Comparison of ENCODE assay signal across 18 cellular contexts in the genomic region with DNA sequence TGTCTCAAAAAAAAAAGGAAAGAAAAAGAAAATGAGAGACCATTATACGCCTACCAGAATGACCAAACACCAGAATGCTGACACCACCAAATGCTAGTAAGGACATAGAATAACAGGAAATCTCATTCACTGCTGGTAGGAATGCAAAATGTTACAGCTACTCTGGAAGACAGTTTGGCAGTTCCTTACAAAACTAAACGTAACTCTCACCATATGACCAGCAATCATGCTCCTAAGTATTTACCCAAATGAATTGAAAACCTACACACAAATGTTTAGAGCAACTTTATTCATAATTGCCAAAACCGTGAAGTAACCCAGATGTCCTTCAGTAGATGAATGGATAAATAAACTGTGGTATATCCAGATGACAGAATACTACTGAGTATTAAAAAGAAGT. TPM values are rescaled to one million over a fixed set of nuclear protein-coding genes. Genes with fewer than 3 reads are reported as not detected.
DNase-seq lines count a peak whose midpoint lies in the region; ATAC-seq and TF ChIP-seq lines count a peak whose summit lies in the region.
"Had no signal": no experiment of that assay in that cellular context is flagged by ENCODE, and none has a peak within 500 bp of the region (broad histone marks: within the 10 kb centered on the region; RNA-seq: fewer than 3 reads in every experiment).

No MANE protein-coding gene starts in this region.

- H2AFZ ChIP-seq in mesenchymal stem cell (ENCODE audit: low read depth, low read length) = no peak overlapping the region

- H3K18ac ChIP-seq in mesenchymal stem cell (ENCODE audit: low read depth in 1 of 2, low read length in 2 of 2) = no peak overlapping the region

- H3K4me3 ChIP-seq in right atrium auricular region (no peak overlapping the region), esophagus muscularis mucosa (no peak overlapping the region), mesenchymal stem cell (ENCODE audit: insufficient read depth in 1 of 2, low read depth in 1 of 2, low read length in 2 of 2) (no peak overlapping the region)
- H3K4me3 ChIP-seq: HAP-1, thoracic aorta had no signal

- no peak overlapping the region for H2BK5ac ChIP-seq in mesenchymal stem cell (ENCODE audit: low read depth, low read length, poor library complexity, severe bottlenecking)

- H3K9ac ChIP-seq in mesenchymal stem cell (ENCODE audit: low read length) = no peak overlapping the region

- intact Hi-C loops in left ventricle myocardium superior (cut with micrococcal nuclease) = no loop called here
- intact Hi-C loops in esophagus muscularis mucosa (cut with DNase I) = no loop called here

- ATAC-seq in left ventricle myocardium superior (peak; percentile 13), HG03442 (IDR thresholded peaks at IDR 0.05; ENCODE audit: unreplicated experiment) (no peak)
- ATAC-seq: PC-3 had no signal

- no peak overlapping the region for H4K8ac ChIP-seq in mesenchymal stem cell (ENCODE audit: low read length)

- no peaks in the 10 kb centered on the region for H3K27me3 ChIP-seq in right atrium auricular region
- H3K27me3 ChIP-seq in esophagus muscularis mucosa = no peaks in the 10 kb centered on the region
- H3K27me3 ChIP-seq in mesenchymal stem cell (ENCODE audit: control insufficient read depth in 1 of 2, insufficient read depth in 1 of 2, low read length in 2 of 2) = no peaks in the 10 kb centered on the region

- TF ChIP-seq EP300 in esophagus muscularis mucosa (IDR thresholded peaks at IDR 0.05) = no peak

- H3K79me1 ChIP-seq in mesenchymal stem cell (replicated peaks; ENCODE audit: low read length, poor library complexity, severe bottlenecking) = peaks cover 11% of the 10 kb centered on the region

- H3K27ac ChIP-seq in right atrium auricular region (peak overlapping the region in 1 of 2 donors; percentile 30), esophagus muscularis mucosa (replicated peaks in 1 of 4) (peak overlapping the region; percentile 55 to 99 (median 86)), mesenchymal stem cell (ENCODE audit: low read length, poor library complexity, severe bottlenecking) (no peak overlapping the region)

- H2BK12ac ChIP-seq in mesenchymal stem cell (ENCODE audit: low read length in 2 of 2) = no peak overlapping the region

- no peak overlapping the region for H2BK15ac ChIP-seq in mesenchymal stem cell (ENCODE audit: low read depth, poor library complexity, severe bottlenecking)

- no peak overlapping the region for H3K23ac ChIP-seq in mesenchymal stem cell (ENCODE audit: low read length in 2 of 2)

- TF ChIP-seq CTCF in right atrium auricular region (IDR thresholded peaks at IDR 0.05) = no peak
- TF ChIP-seq CTCF in esophagus muscularis mucosa (IDR thresholded peaks at IDR 0.05) = peak in 1 of 3 experiments; percentile 32

- no peak overlapping the region for H2AK5ac ChIP-seq in mesenchymal stem cell (ENCODE audit: low read length, severe bottlenecking)

- H3K4me1 ChIP-seq in right atrium auricular region (peaks cover 0 to 27% of the 10 kb centered on the region in 2 donors), esophagus muscularis mucosa (peaks cover 20 to 49% (median 43%) of the 10 kb centered on the region in 4 donors), mesenchymal stem cell (ENCODE audit: control insufficient read depth, insufficient read depth, low read depth, low read length) (peaks cover 6% of the 10 kb centered on the region)

- H3K9me3 ChIP-seq in right atrium auricular region (no peaks in the 10 kb centered on the region), esophagus muscularis mucosa (no peaks in the 10 kb centered on the region), mesenchymal stem cell (ENCODE audit: control insufficient read depth, low read length) (no peaks in the 10 kb centered on the region)
- H3K9me3 ChIP-seq: HAP-1, thoracic aorta had no signal

- H4K91ac ChIP-seq in mesenchymal stem cell (ENCODE audit: low read length) = no peak overlapping the region

- H3K4me2 ChIP-seq in mesenchymal stem cell (ENCODE audit: low read length, poor library complexity, severe bottlenecking) = no peak overlapping the region

- H3K36me3 ChIP-seq in right atrium auricular region (no peaks in the 10 kb centered on the region), esophagus muscularis mucosa (no peaks in the 10 kb centered on the region), mesenchymal stem cell (ENCODE audit: control insufficient read depth in 1 of 2, insufficient read depth in 2 of 2, low read depth in 1 of 2, low read length in 2 of 2) (peaks cover 4% of the 10 kb centered on the region in 2 experiments)
- H3K36me3 ChIP-seq: thoracic aorta had no signal

- WGBS in esophagus muscularis mucosa = 30% methylated on average over 3 of the region's 3 CpGs
- 72% methylated on average over 2 of the region's 3 CpGs for WGBS in mesenchymal stem cell

- H3K4ac ChIP-seq in mesenchymal stem cell (ENCODE audit: low read depth in 1 of 2, low read length in 2 of 2) = no peak overlapping the region

- H2BK120ac ChIP-seq in mesenchymal stem cell (ENCODE audit: low read depth, low read length) = no peak overlapping the region

- DNase-seq in left ventricle myocardium superior = no peak
- DNase-seq in right atrium auricular region (ENCODE audit: low spot score) = no peak
- DNase-seq in esophagus muscularis mucosa (ENCODE audit: extremely low spot score) = no peak
- peak; percentile 58 for DNase-seq in mesenchymal stem cell
- no peak for DNase-seq in NCI-H510A (lab: John Stamatoyannopoulos, UW)
- DNase-seq in D341Med (ENCODE audit: low spot score) = no peak
- no peak for DNase-seq in stimulated activated CD4-positive, alpha-beta T cell treated with anti-CD3 and anti-CD28 coated beads, Interleukin-4, amount 100 ng/mL, for 24 hours
- DNase-seq: activated CD4-positive, alpha-beta T cell treated with anti-CD3 and anti-CD28 coated beads, Interleukin-2, amount 50 U/mL, for 1 hour; activated T-cell treated with anti-CD3 and anti-CD28 coated beads, Interleukin-2, amount 50 U/mL, for 48 hours; CD8-positive, alpha-beta memory T cell; MM.1S; NCI-H2029 treated with DMSO at 0.1 percent for 48 hours; NCI-H524; PC-3; stimulated activated CD4-positive, alpha-beta T cell treated with anti-CD3 and anti-CD28 coated beads, Interleukin-1b, Interleukin-23, amount 100 ng/mL, for 48 hours had no signal

- H3K14ac ChIP-seq in mesenchymal stem cell (ENCODE audit: low read length in 2 of 2) = no peak overlapping the region

- no peak for TF ChIP-seq POLR2A in esophagus muscularis mucosa (IDR thresholded peaks at IDR 0.05; ENCODE audit: low read depth)

RNA-seq across cellular contexts. Expression of gene CHKA, which starts 7.2 kb away (rescaled TPM):
- total RNA-seq in left ventricle myocardium superior (10.6 TPM), right atrium auricular region (10 to 100 TPM in 1 of 2 donors, 1 to 10 TPM in 1; 6.1 to 10.3 TPM), esophagus muscularis mucosa (10 to 100 TPM; 13.8 to 20.3 (median 18.3) TPM)
- polyA plus RNA-seq in mesenchymal stem cell (2013, experiment 1 of 2) = 22.7 TPM
- polyA plus RNA-seq in mesenchymal stem cell (2013, experiment 2 of 2) = 22.9 TPM
